ENCODE assay signal across 16 cellular contexts in the genomic region with DNA sequence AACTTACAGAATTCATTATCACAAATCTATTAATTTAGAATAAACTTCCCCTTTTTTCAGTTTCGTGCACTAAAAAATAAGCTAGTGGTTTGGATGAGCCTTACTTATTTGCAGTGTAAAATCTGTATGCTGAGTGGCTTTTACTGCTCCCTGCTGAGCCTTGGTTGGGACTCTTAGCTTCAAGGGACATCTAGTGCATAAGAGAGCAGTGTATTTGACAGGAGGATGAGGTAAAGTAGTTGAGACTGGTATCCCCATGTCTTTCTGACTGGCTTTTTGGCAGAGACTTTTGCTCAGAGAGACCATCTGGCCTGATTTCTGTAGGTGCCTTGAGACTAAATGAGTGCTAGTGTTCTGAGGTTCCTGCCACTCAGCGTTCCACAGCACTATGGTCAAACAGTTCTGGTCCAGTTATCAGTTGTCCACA. TPM values are rescaled to one million over a fixed set of nuclear protein-coding genes. Genes with fewer than 3 reads are reported as not detected.
DNase-seq lines count a peak whose midpoint lies in the region; ATAC-seq and TF ChIP-seq lines count a peak whose summit lies in the region.
"Had no signal": no experiment of that assay in that cellular context is flagged by ENCODE, and none has a peak within 500 bp of the region (broad histone marks: within the 10 kb centered on the region; RNA-seq: fewer than 3 reads in every experiment).

No MANE protein-coding gene starts in this region.

- peak in 1 of 61 donors; percentile 38 for DNase-seq in caudate nucleus (lab: John Stamatoyannopoulos, UW)
- no peak for DNase-seq in left ventricle myocardium superior
- DNase-seq in sciatic nerve (ENCODE audit: low spot score): no peak
- no peak for DNase-seq in SW480 (ENCODE audit: low spot score)
- no peak for DNase-seq in NCI-H2196 (lab: John Stamatoyannopoulos, UW; ENCODE audit: unreplicated experiment)
- DNase-seq in thyroid gland: no peak
- DNase-seq: Calu3; Kasumi-1; NCI-H1417; NCI-H2029 treated with DMSO at 0.1 percent for 48 hours; NCI-H345; NCI-H526 treated with DMSO at 0.1 percent for 48 hours; NK-92 treated with Interleukin-12 subunit alpha and Interleukin-12 subunit beta, amount 100 ng/mL, for 24 hours had no signal

- H3K27ac ChIP-seq in DOHH2 (ENCODE audit: low read depth, low read length): peak overlapping the region; percentile 95
- H3K27ac ChIP-seq in caudate nucleus (ENCODE audit: low read depth, low read length): peak overlapping the region; percentile 23
- H3K27ac ChIP-seq in thyroid gland: peak overlapping the region in 1 of 3 donors; percentile 2
- H3K27ac ChIP-seq: RWPE1 had no signal

- peaks cover 40% of the 10 kb centered on the region for H3K79me2 ChIP-seq in DOHH2 (ENCODE audit: control insufficient read depth, low read length)

- peak overlapping the region; percentile 56 for H3K4me3 ChIP-seq in DOHH2 (ENCODE audit: low read length)
- no peak overlapping the region for H3K4me3 ChIP-seq in thyroid gland (replicated peaks in 1 of 3)

- no peaks in the 10 kb centered on the region for H3K27me3 ChIP-seq in DOHH2 (ENCODE audit: control insufficient read depth, low read length)
- no peaks in the 10 kb centered on the region for H3K27me3 ChIP-seq in thyroid gland

- peaks cover 63% of the 10 kb centered on the region for H3K4me1 ChIP-seq in DOHH2 (ENCODE audit: control insufficient read depth, low read length)
- peaks cover 4 to 6% of the 10 kb centered on the region in 2 donors for H3K4me1 ChIP-seq in thyroid gland

- H3K9me2 ChIP-seq in DOHH2 (replicated peaks; ENCODE audit: control insufficient read depth, low read length): no peaks in the 10 kb centered on the region

- 79 to 83% methylated on average over 2 of the region's 2 CpGs for WGBS in thyroid gland, 2 donors

- no peak for TF ChIP-seq POLR2A in thyroid gland (IDR thresholded peaks at IDR 0.05)

- ATAC-seq in GM21529 (IDR thresholded peaks at IDR 0.05; ENCODE audit: unreplicated experiment) (peak; percentile 52), left ventricle myocardium superior (peak; percentile 86), sciatic nerve (no peak)

- no peaks in the 10 kb centered on the region for H3K9me3 ChIP-seq in DOHH2 (ENCODE audit: control insufficient read depth, insufficient read depth, low read length)
- H3K9me3 ChIP-seq in thyroid gland: no peaks in the 10 kb centered on the region

- H3K36me3 ChIP-seq in DOHH2 (ENCODE audit: control insufficient read depth, low read length) (peaks cover 77% of the 10 kb centered on the region), thyroid gland (peaks cover 23 to 56% of the 10 kb centered on the region in 2 donors)

- peak overlapping the region; percentile 78 for H3K4me2 ChIP-seq in DOHH2 (ENCODE audit: low read length)

- TF ChIP-seq CTCF in DOHH2 (IDR thresholded peaks at IDR 0.05; ENCODE audit: low read depth, low read length, poor library complexity, severe bottlenecking) (no peak), thyroid gland (IDR thresholded peaks at IDR 0.05) (no peak)

- H4K20me1 ChIP-seq in DOHH2 (ENCODE audit: control insufficient read depth, insufficient read depth, low read depth, low read length): no peaks in the 10 kb centered on the region

- peaks cover 26% of the 10 kb centered on the region for H3F3A ChIP-seq in DOHH2 (ENCODE audit: control insufficient read depth, insufficient read depth)

- intact Hi-C loops in left ventricle myocardium superior (cut with micrococcal nuclease): no loop called here
- intact Hi-C loops in sciatic nerve (cut with DNase I): no loop called here
- intact Hi-C loops in thyroid gland (cut with DNase I): loop anchor here (10.0 kb wide), 1 partner anchor 337 kb away; no protein-coding TSS in a partner anchor

RNA-seq across cellular contexts. Expression of gene CAPN7, which starts 11.8 kb away (rescaled TPM):
- total RNA-seq in left ventricle myocardium superior (34.2 TPM), sciatic nerve (68.4 TPM), thyroid gland (100 to 1,000 TPM in 3 of 4 donors, 10 to 100 TPM in 1; 87.8 to 147 (median 116) TPM)
